ENCODE assay signal across 9 cellular contexts in the genomic region with DNA sequence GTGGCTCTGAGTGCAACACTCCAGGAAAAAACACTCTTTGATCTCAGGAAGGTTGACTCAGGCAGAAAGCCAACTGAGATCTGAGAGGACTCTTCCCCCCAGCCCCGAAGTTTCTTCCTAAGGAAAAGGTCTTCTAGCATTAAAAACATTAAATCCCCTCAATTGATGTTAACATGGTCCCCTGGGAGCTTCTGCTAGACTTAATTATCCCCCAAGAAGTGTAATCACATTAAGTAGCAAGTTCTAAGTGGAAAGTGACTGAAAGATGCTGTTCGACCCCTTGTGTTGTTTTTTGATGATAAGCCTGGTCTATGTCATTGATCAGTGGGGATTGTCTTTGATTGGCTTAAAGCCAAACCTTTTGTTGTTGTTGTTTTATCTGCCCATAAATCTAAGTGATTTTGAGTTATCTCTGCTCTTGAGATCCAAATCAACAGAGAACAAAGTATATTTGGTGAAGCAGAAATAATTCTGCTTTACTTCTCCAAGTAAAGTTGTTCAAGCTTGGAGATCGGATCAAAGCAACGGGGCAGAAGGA. TPM values are rescaled to one million over a fixed set of nuclear protein-coding genes. Genes with fewer than 3 reads are reported as not detected.
DNase-seq lines count a peak whose midpoint lies in the region; ATAC-seq and TF ChIP-seq lines count a peak whose summit lies in the region.
"Had no signal": no experiment of that assay in that cellular context is flagged by ENCODE, and none has a peak within 500 bp of the region (broad histone marks: within the 10 kb centered on the region; RNA-seq: fewer than 3 reads in every experiment).

No MANE protein-coding gene starts in this region.

- H2AFZ ChIP-seq in hepatocyte = no peak overlapping the region

- 25% methylated on average over 4 of the region's 4 CpGs for WGBS in hepatocyte (ENCODE audit: low lambda C conversion rate, missing lambda C conversion rate)

- H3K27ac ChIP-seq in HEK293 (ENCODE audit: extremely low read depth, low read depth, low read length) (peak overlapping the region; percentile 90), hepatocyte (peak overlapping the region; percentile 93), skin epidermis (peak overlapping the region in 17 of 21 experiments; percentile 1 to 99 (median 44))

- peaks cover 49% of the 10 kb centered on the region for H3K27me3 Mint-ChIP-seq in activated T-helper 2 cell treated with anti-CD3 and anti-CD28 coated beads, Interferon-gamma antibody, Interleukin-2, Interleukin-4, amounts not matched to agents 10 μg/mL and 5 μg/mL and 100 μg/mL, durations not matched to agents 14 hours and 24 hours and 36 hours (ENCODE audit: low read depth)

- H3K4me2 ChIP-seq in hepatocyte = peak overlapping the region; percentile 99

- H3K9me2 ChIP-seq in hepatocyte (replicated peaks; ENCODE audit: insufficient read depth) = no peaks in the 10 kb centered on the region

- H3K4me3 Mint-ChIP-seq in activated T-helper 2 cell treated with anti-CD3 and anti-CD28 coated beads, Interferon-gamma antibody, Interleukin-2, Interleukin-4, amounts not matched to agents 10 μg/mL and 5 μg/mL and 100 μg/mL, durations not matched to agents 14 hours and 24 hours and 36 hours (ENCODE audit: low read depth) = peak overlapping the region; percentile 14
- H3K4me3 Mint-ChIP-seq: activated naive CD4-positive, alpha-beta T cell treated with anti-CD3 and anti-CD28 coated beads, Interleukin-2, amount 50 U/mL, for 24 hours had no signal

- no peaks in the 10 kb centered on the region for H4K20me1 ChIP-seq in hepatocyte (ENCODE audit: insufficient read depth, poor library complexity, severe bottlenecking)

- no peak for ATAC-seq in esophagus mucosa
- no peak for ATAC-seq in HG02798 (IDR thresholded peaks at IDR 0.05; ENCODE audit: poor library complexity, unreplicated experiment)

- H3K4me1 ChIP-seq in HEK293 (ENCODE audit: control insufficient read depth, insufficient read depth, low read length) (peaks cover 19% of the 10 kb centered on the region), hepatocyte (ENCODE audit: insufficient read depth) (peaks cover 28% of the 10 kb centered on the region)

- peaks cover 75% of the 10 kb centered on the region for H3K79me2 ChIP-seq in hepatocyte

- DNase-seq in activated T-helper 2 cell treated with anti-CD3 and anti-CD28 coated beads, Interferon-gamma antibody, Interleukin-2, Interleukin-4, amounts not matched to agents 10 μg/mL and 5 μg/mL and 100 μg/mL, durations not matched to agents 14 hours and 24 hours and 36 hours (ENCODE audit: low spot score) = no peak
- DNase-seq in hepatocyte (ENCODE audit: low spot score) (no peak), GOT3 (lab: John Stamatoyannopoulos, UW) (no peak), NCI-H1694 (lab: John Stamatoyannopoulos, UW) (no peak)

- no peak overlapping the region for H3K27ac Mint-ChIP-seq in activated T-helper 2 cell treated with anti-CD3 and anti-CD28 coated beads, Interferon-gamma antibody, Interleukin-2, Interleukin-4, amounts not matched to agents 10 μg/mL and 5 μg/mL and 100 μg/mL, durations not matched to agents 14 hours and 24 hours and 36 hours
- H3K27ac Mint-ChIP-seq: activated naive CD4-positive, alpha-beta T cell treated with anti-CD3 and anti-CD28 coated beads, Interleukin-2, amount 50 U/mL, for 24 hours had no signal

- H3K9me3 ChIP-seq in HEK293 (ENCODE audit: control insufficient read depth, insufficient read depth, low read depth, low read length) (no peaks in the 10 kb centered on the region), hepatocyte (ENCODE audit: low read depth) (no peaks in the 10 kb centered on the region)

- no peak for TF ChIP-seq CTCF in HEK293 (tag by site-specific recombination; IDR thresholded peaks at IDR 0.05)
- no peak for TF ChIP-seq CTCF in hepatocyte (IDR thresholded peaks at IDR 0.05; ENCODE audit: poor library complexity)

- H3K36me3 ChIP-seq in HEK293 (ENCODE audit: control insufficient read depth in 2 of 2, insufficient read depth in 1 of 2, low read length in 2 of 2) (peaks cover 9 to 24% of the 10 kb centered on the region in 2 experiments; a peak in 2 of 3 replicates), hepatocyte (replicated peaks; ENCODE audit: insufficient read depth, low read depth) (no peaks in the 10 kb centered on the region)

- no peaks in the 10 kb centered on the region for H3K9me3 Mint-ChIP-seq in activated T-helper 2 cell treated with anti-CD3 and anti-CD28 coated beads, Interferon-gamma antibody, Interleukin-2, Interleukin-4, amounts not matched to agents 10 μg/mL and 5 μg/mL and 100 μg/mL, durations not matched to agents 14 hours and 24 hours and 36 hours
- H3K9me3 Mint-ChIP-seq: activated naive CD4-positive, alpha-beta T cell treated with anti-CD3 and anti-CD28 coated beads, Interleukin-2, amount 50 U/mL, for 24 hours had no signal

- H3K4me3 ChIP-seq in HEK293 (ENCODE audit: low read depth, low read length) (no peak overlapping the region), hepatocyte (peak overlapping the region; percentile 92), skin epidermis (peak overlapping the region; percentile 29 to 74 (median 70))

- CTCF ChIA-PET in HEK293 (lab: Yijun Ruan, JAX) = interaction anchor here (1.1 to 3.9 kb wide), 8 partner anchors 12 to 506 kb away, joined by 3 to 16 read pairs (median 3); no protein-coding TSS in a partner anchor

- peaks cover 30% of the 10 kb centered on the region for H3K4me1 Mint-ChIP-seq in activated T-helper 2 cell treated with anti-CD3 and anti-CD28 coated beads, Interferon-gamma antibody, Interleukin-2, Interleukin-4, amounts not matched to agents 10 μg/mL and 5 μg/mL and 100 μg/mL, durations not matched to agents 14 hours and 24 hours and 36 hours (ENCODE audit: low read depth)

- H3K27me3 ChIP-seq in hepatocyte = no peaks in the 10 kb centered on the region

- intact Hi-C loops in activated T-helper 2 cell treated with anti-CD3 and anti-CD28 coated beads, Interferon-gamma antibody, Interleukin-2, Interleukin-4, amounts not matched to agents 10 μg/mL and 5 μg/mL and 100 μg/mL, durations not matched to agents 14 hours and 24 hours and 36 hours (cut with micrococcal nuclease) = loop anchor here (2.0 to 10.0 kb wide), 3 partner anchors 78 to 334 kb away; no protein-coding TSS in a partner anchor

- no peaks in the 10 kb centered on the region for H3K36me3 Mint-ChIP-seq in activated T-helper 2 cell treated with anti-CD3 and anti-CD28 coated beads, Interferon-gamma antibody, Interleukin-2, Interleukin-4, amounts not matched to agents 10 μg/mL and 5 μg/mL and 100 μg/mL, durations not matched to agents 14 hours and 24 hours and 36 hours (ENCODE audit: low read depth)
- H3K36me3 Mint-ChIP-seq: activated naive CD4-positive, alpha-beta T cell treated with anti-CD3 and anti-CD28 coated beads, Interleukin-2, amount 50 U/mL, for 24 hours had no signal

- POLR2A ChIA-PET in HEK293 (lab: Yijun Ruan, JAX) = interaction anchor here (1.5 kb wide), 1 partner anchor 137 kb away, joined by 3 read pairs; no protein-coding TSS in a partner anchor

TF ChIP-seq in HEK293, 187 proteins besides CTCF, POLR2A, EP300 and RAD21 (continues in another document):
- TF ChIP-seq ZNF596 (tag by site-specific recombination; IDR thresholded peaks at IDR 0.05) (peak; percentile 51), ZNF529 (tag by site-specific recombination; IDR thresholded peaks at IDR 0.05; ENCODE audit: insufficient replicate concordance) (peak; percentile 11), ZEB2 (tag by site-specific recombination; IDR thresholded peaks at IDR 0.05) (peak; percentile 85), GLIS1 (tag by site-specific recombination; IDR thresholded peaks at IDR 0.05) (peak; percentile 95), KLF7 (tag by site-specific recombination; IDR thresholded peaks at IDR 0.05; ENCODE audit: borderline replicate concordance) (peak; percentile 53; the same call in 1 of the 2 replicates), ZNF335 (tag by site-specific recombination; conservative IDR thresholded peaks at IDR 0.05) (0 out of 2 replicates have a peak, but pooled peaks have one; percentile 14), WT1 (tag by site-specific recombination; IDR thresholded peaks at IDR 0.05) (peak; percentile 81), GLI2 (tag by site-specific recombination; IDR thresholded peaks at IDR 0.05; ENCODE audit: borderline replicate concordance, low read depth) (peak; percentile 15; the same call in 1 of the 2 replicates), ZBTB21 (tag by site-specific recombination; IDR thresholded peaks at IDR 0.05) (peak; percentile 21; the same call in 1 of the 2 replicates)
- TF ChIP-seq, protein P1, sequence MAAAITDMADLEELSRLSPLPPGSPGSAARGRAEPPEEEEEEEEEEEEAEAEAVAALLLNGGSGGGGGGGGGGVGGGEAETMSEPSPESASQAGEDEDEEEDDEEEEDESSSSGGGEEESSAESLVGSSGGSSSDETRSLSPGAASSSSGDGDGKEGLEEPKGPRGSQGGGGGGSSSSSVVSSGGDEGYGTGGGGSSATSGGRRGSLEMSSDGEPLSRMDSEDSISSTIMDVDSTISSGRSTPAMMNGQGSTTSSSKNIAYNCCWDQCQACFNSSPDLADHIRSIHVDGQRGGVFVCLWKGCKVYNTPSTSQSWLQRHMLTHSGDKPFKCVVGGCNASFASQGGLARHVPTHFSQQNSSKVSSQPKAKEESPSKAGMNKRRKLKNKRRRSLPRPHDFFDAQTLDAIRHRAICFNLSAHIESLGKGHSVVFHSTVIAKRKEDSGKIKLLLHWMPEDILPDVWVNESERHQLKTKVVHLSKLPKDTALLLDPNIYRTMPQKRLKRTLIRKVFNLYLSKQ (tag by site-specific recombination; IDR thresholded peaks at IDR 0.05; ENCODE audit: borderline replicate concordance) = no peak
- TF ChIP-seq, protein P2, sequence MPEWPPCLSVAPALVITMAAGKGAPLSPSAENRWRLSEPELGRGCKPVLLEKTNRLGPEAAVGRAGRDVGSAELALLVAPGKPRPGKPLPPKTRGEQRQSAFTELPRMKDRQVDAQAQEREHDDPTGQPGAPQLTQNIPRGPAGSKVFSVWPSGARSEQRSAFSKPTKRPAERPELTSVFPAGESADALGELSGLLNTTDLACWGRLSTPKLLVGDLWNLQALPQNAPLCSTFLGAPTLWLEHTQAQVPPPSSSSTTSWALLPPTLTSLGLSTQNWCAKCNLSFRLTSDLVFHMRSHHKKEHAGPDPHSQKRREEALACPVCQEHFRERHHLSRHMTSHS (tag by site-specific recombination; IDR thresholded peaks at IDR 0.05) = no peak

RNA-seq across cellular contexts. Expression of a gene that starts 3.4 kb away (rescaled TPM):
- 6.1 and 6.6 TPM in 2 replicates for total RNA-seq in activated T-helper 2 cell treated with anti-CD3 and anti-CD28 coated beads, Interferon-gamma antibody, Interleukin-2, Interleukin-4, amounts not matched to agents 10 μg/mL and 5 μg/mL and 100 μg/mL, durations not matched to agents 14 hours and 24 hours and 36 hours
- total RNA-seq in hepatocyte (44.5 and 46.9 TPM in 2 replicates), esophagus mucosa (8.8 TPM)
- 32.2 and 35.3 TPM in 2 replicates for polyA plus RNA-seq in hepatocyte
